Comparison of ENCODE assay signal across 13 cellular contexts in the genomic region with DNA sequence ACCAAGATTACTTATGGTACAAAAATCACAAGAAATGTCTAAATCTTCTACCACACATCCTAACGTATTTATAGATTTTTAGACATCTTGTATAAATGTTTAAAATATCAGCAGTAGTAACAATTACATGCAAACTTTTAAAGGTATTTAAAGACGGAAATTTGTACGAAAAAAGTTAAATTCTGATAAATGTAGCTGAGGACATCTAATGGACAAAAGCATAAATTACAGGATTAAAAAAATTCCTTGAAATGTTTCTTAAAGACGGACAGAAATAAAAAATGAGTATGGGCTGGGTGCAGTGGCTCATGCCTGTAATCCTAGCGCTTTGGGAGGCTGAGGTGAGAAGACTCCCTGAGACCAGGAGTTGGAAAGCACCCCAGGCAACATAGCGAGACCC. TPM values are rescaled to one million over a fixed set of nuclear protein-coding genes. Genes with fewer than 3 reads are reported as not detected.
DNase-seq lines count a peak whose midpoint lies in the region; ATAC-seq and TF ChIP-seq lines count a peak whose summit lies in the region.
"Had no signal": no experiment of that assay in that cellular context is flagged by ENCODE, and none has a peak within 500 bp of the region (broad histone marks: within the 10 kb centered on the region; RNA-seq: fewer than 3 reads in every experiment).

No MANE protein-coding gene starts in this region.

- POLR2A ChIA-PET in activated CD8-positive, alpha-beta T cell treated with anti-CD3 and anti-CD28 coated beads for 36 hours (lab: Charles Lee) = no interaction called here
- POLR2A ChIA-PET in activated CD8-positive, alpha-beta T cell treated with anti-CD3 and anti-CD28 coated beads, Interleukin-2, amount 10 ng/mL, durations not matched to agents 7 days and 5 days (lab: Charles Lee) = no interaction called here
- POLR2A ChIA-PET in Panc1 (lab: Charles Lee) = no interaction called here

- no peak for ATAC-seq in activated CD8-positive, alpha-beta T cell treated with anti-CD3 and anti-CD28 coated beads for 36 hours
- ATAC-seq in activated CD8-positive, alpha-beta T cell treated with anti-CD3 and anti-CD28 coated beads, Interleukin-2, amount 10 ng/mL, durations not matched to agents 7 days and 5 days = no peak
- ATAC-seq in Panc1 = no peak

- no peak overlapping the region for H3K4me3 ChIP-seq in Panc1 (ENCODE audit: low read depth in 2 of 2, low read length in 2 of 2)
- H3K4me3 ChIP-seq in fibroblast of mammary gland (ENCODE audit: control insufficient read depth, low read depth, low read length) = no peak overlapping the region

- no peak overlapping the region for H3K27ac Mint-ChIP-seq in activated CD8-positive, alpha-beta T cell treated with anti-CD3 and anti-CD28 coated beads for 36 hours
- H3K27ac Mint-ChIP-seq in activated CD8-positive, alpha-beta T cell treated with anti-CD3 and anti-CD28 coated beads, Interleukin-2, amount 10 ng/mL, durations not matched to agents 7 days and 5 days = no peak overlapping the region

- H3K27me3 ChIP-seq in Panc1 (ENCODE audit: control insufficient read depth, insufficient read depth, low read length) = no peaks in the 10 kb centered on the region

- no TSS peak for BruUV-seq in Panc1 (replicated peaks; lab: Mats Ljungman, UMichigan)

- H3K36me3 Mint-ChIP-seq in activated CD8-positive, alpha-beta T cell treated with anti-CD3 and anti-CD28 coated beads for 36 hours (ENCODE audit: low read depth) = peaks cover 10% of the 10 kb centered on the region
- peaks cover 7% of the 10 kb centered on the region for H3K36me3 Mint-ChIP-seq in activated CD8-positive, alpha-beta T cell treated with anti-CD3 and anti-CD28 coated beads, Interleukin-2, amount 10 ng/mL, durations not matched to agents 7 days and 5 days (ENCODE audit: low read depth)

- peaks cover 18% of the 10 kb centered on the region for H3K36me3 ChIP-seq in Panc1 (ENCODE audit: control insufficient read depth, insufficient read depth, low read length)

- H3K4me1 Mint-ChIP-seq in activated CD8-positive, alpha-beta T cell treated with anti-CD3 and anti-CD28 coated beads for 36 hours (ENCODE audit: low read depth) = no peaks in the 10 kb centered on the region
- H3K4me1 Mint-ChIP-seq in activated CD8-positive, alpha-beta T cell treated with anti-CD3 and anti-CD28 coated beads, Interleukin-2, amount 10 ng/mL, durations not matched to agents 7 days and 5 days (ENCODE audit: low read depth) = peaks cover 2% of the 10 kb centered on the region

- DNase-seq in activated CD8-positive, alpha-beta T cell treated with anti-CD3 and anti-CD28 coated beads for 36 hours = no peak
- DNase-seq in activated CD8-positive, alpha-beta T cell treated with anti-CD3 and anti-CD28 coated beads, Interleukin-2, amount 10 ng/mL, durations not matched to agents 7 days and 5 days = no peak
- DNase-seq in Panc1 (ENCODE audit: low read depth, low spot score) (no peak), fibroblast of mammary gland (ENCODE audit: low read depth) (peak; percentile 27), superior temporal gyrus (ENCODE audit: extremely low spot score) (peak; percentile 39), HPDE6-E6E7 (ENCODE audit: extremely low spot score) (no peak), glomerular visceral epithelial cell (ENCODE audit: extremely low spot score) (no peak)
- no peak for DNase-seq in activated naive CD4-positive, alpha-beta T cell treated with Interleukin-2 at 50 U/mL for 16 hours
- DNase-seq: activated CD4-positive, CD25-positive, alpha-beta regulatory T cell treated with anti-CD3 and anti-CD28 coated beads, Interleukin-2, amount 50 U/mL, for 72 hours; activated naive CD4-positive, alpha-beta T cell; effector CD4-positive, alpha-beta T cell; NCI-H2081; Right ventricle myocardium superior had no signal

- no peaks in the 10 kb centered on the region for H3K4me1 ChIP-seq in Panc1 (ENCODE audit: control insufficient read depth, insufficient read depth, low read length)

- no peak overlapping the region for H3K27ac ChIP-seq in Panc1 (ENCODE audit: low read length)

- H3K27me3 Mint-ChIP-seq in activated CD8-positive, alpha-beta T cell treated with anti-CD3 and anti-CD28 coated beads for 36 hours = no peaks in the 10 kb centered on the region
- H3K27me3 Mint-ChIP-seq in activated CD8-positive, alpha-beta T cell treated with anti-CD3 and anti-CD28 coated beads, Interleukin-2, amount 10 ng/mL, durations not matched to agents 7 days and 5 days (ENCODE audit: low read depth) = no peaks in the 10 kb centered on the region

- TF ChIP-seq CTCF in activated CD8-positive, alpha-beta T cell treated with anti-CD3 and anti-CD28 coated beads for 36 hours (IDR thresholded peaks at IDR 0.05) = peak; percentile 28
- TF ChIP-seq CTCF in Panc1 (IDR thresholded peaks at IDR 0.05) (peak; percentile 55), fibroblast of mammary gland (conservative IDR thresholded peaks at IDR 0.05; ENCODE audit: control insufficient read depth, insufficient read depth, low read depth, low read length) (peak; percentile 30)

- H3K9me3 Mint-ChIP-seq in activated CD8-positive, alpha-beta T cell treated with anti-CD3 and anti-CD28 coated beads for 36 hours = no peaks in the 10 kb centered on the region
- no peaks in the 10 kb centered on the region for H3K9me3 Mint-ChIP-seq in activated CD8-positive, alpha-beta T cell treated with anti-CD3 and anti-CD28 coated beads, Interleukin-2, amount 10 ng/mL, durations not matched to agents 7 days and 5 days (ENCODE audit: insufficient read depth)

- in situ Hi-C loops in Panc1 (cut with HindIII; ENCODE audit: low pct_unique_long_range_greater_than_20kb, low sequenced_read_pairs) = no loop called here

- H3K4me3 Mint-ChIP-seq in activated CD8-positive, alpha-beta T cell treated with anti-CD3 and anti-CD28 coated beads for 36 hours = no peak overlapping the region
- no peak overlapping the region for H3K4me3 Mint-ChIP-seq in activated CD8-positive, alpha-beta T cell treated with anti-CD3 and anti-CD28 coated beads, Interleukin-2, amount 10 ng/mL, durations not matched to agents 7 days and 5 days

- no peaks in the 10 kb centered on the region for H3K9me3 ChIP-seq in Panc1 (ENCODE audit: control insufficient read depth, insufficient read depth, low read depth, low read length)

- CTCF ChIA-PET in activated CD8-positive, alpha-beta T cell treated with anti-CD3 and anti-CD28 coated beads for 36 hours (lab: Charles Lee) = interaction anchor here (1.0 to 1.2 kb wide), 2 partner anchors 10 to 26 kb away, joined by 3 read pairs; no protein-coding TSS in a partner anchor
- CTCF ChIA-PET in activated CD8-positive, alpha-beta T cell treated with anti-CD3 and anti-CD28 coated beads, Interleukin-2, amount 10 ng/mL, durations not matched to agents 7 days and 5 days (lab: Charles Lee) = no interaction called here
- CTCF ChIA-PET in Panc1 (lab: Charles Lee) = interaction anchor here (1.0 kb wide), 1 partner anchor 229 kb away, joined by 4 read pairs; a partner anchor contains a TSS

- intact Hi-C loops in activated CD8-positive, alpha-beta T cell treated with anti-CD3 and anti-CD28 coated beads for 36 hours (cut with micrococcal nuclease) = no loop called here
- intact Hi-C loops in Panc1 (cut with micrococcal nuclease; ENCODE audit: unreplicated experiment) = no loop called here

RNA-seq across cellular contexts. Expression of a gene that starts 15.8 kb away (rescaled TPM):
- 10 to 100 TPM; 10.8 to 11.7 TPM for total RNA-seq in activated CD8-positive, alpha-beta T cell treated with anti-CD3 and anti-CD28 coated beads for 36 hours
- 1 to 10 TPM; 7.6 to 9.8 TPM for total RNA-seq in activated CD8-positive, alpha-beta T cell treated with anti-CD3 and anti-CD28 coated beads, Interleukin-2, amount 10 ng/mL, durations not matched to agents 7 days and 5 days
- total RNA-seq in Panc1 (2021; ENCODE audit: unreplicated experiment) = 14.4 TPM
- 8.9 TPM for polyA plus RNA-seq in Panc1 (2012; ENCODE audit: insufficient read length)

RNA-seq across cellular contexts. Expression of a gene that starts 16.0 kb away (rescaled TPM):
- 10 to 100 TPM; 41.2 to 46.6 TPM for total RNA-seq in activated CD8-positive, alpha-beta T cell treated with anti-CD3 and anti-CD28 coated beads for 36 hours
- 10 to 100 TPM; 17.1 to 21.4 TPM for total RNA-seq in activated CD8-positive, alpha-beta T cell treated with anti-CD3 and anti-CD28 coated beads, Interleukin-2, amount 10 ng/mL, durations not matched to agents 7 days and 5 days
- total RNA-seq in Panc1 (2021; ENCODE audit: unreplicated experiment) = 41.6 TPM
- 36.7 TPM for polyA plus RNA-seq in Panc1 (2012; ENCODE audit: insufficient read length)

Comparison
In these comparisons a context has a peak if more than half of its experiments do, and no peak if none do; other contexts are left out.
1. DNase-seq: peak in fibroblast of mammary gland (single experiment) and superior temporal gyrus (single experiment); none in activated CD8-positive, alpha-beta T cell treated with anti-CD3 and anti-CD28 coated beads for 36 hours (single experiment), activated CD8-positive, alpha-beta T cell treated with anti-CD3 and anti-CD28 coated beads, Interleukin-2, amount 10 ng/mL, durations not matched to agents 7 days and 5 days (single experiment), Panc1 (single experiment), HPDE6-E6E7 (single experiment), activated naive CD4-positive, alpha-beta T cell treated with Interleukin-2 at 50 U/mL for 16 hours (single experiment) and glomerular visceral epithelial cell (single experiment).
2. Peak in every context shown above with its lines, with median percentiles within 50 percentile points of each other: CTCF ChIP-seq.